8 cellular contexts compared by ENCODE assay signal in genomic region chr4:153643406-153644016, GRCh38. TPM values are rescaled to one million over a fixed set of nuclear protein-coding genes. Genes with fewer than 3 reads are reported as not detected.
A peak's percentile ranks its signal among the peaks of the same experiment; 100 is the strongest.
DNase-seq lines count a peak whose midpoint lies in the region; ATAC-seq and TF ChIP-seq lines count a peak whose summit lies in the region.

No MANE protein-coding gene starts in this region.

- peaks cover 2% of the 10 kb centered on the region for H3K36me3 Mint-ChIP-seq in stimulated activated memory B cell treated with anti-CD40 and anti-IgM and Interleukin-4, amounts not matched to agents 10 μg/mL and 1 μg/mL and 100 μg/mL, for 72 hours

- TF ChIP-seq EP300 in gastroesophageal sphincter (IDR thresholded peaks at IDR 0.05): no peak

- H2AFZ ChIP-seq in SU-DHL-6 (ENCODE audit: low read depth, low read length, severe bottlenecking): peak overlapping the region; percentile 61

- no peaks in the 10 kb centered on the region for H3K9me3 Mint-ChIP-seq in stimulated activated memory B cell treated with anti-CD40 and anti-IgM and Interleukin-4, amounts not matched to agents 10 μg/mL and 1 μg/mL and 100 μg/mL, for 72 hours

- H3K9me2 ChIP-seq in SU-DHL-6 (replicated peaks; ENCODE audit: insufficient read depth, low read length): no peaks in the 10 kb centered on the region

- H3K4me3 ChIP-seq in SU-DHL-6 (ENCODE audit: insufficient read depth, low read length, poor library complexity, severe bottlenecking) (no peak overlapping the region), gastroesophageal sphincter (no peak overlapping the region)

- H3K27ac Mint-ChIP-seq in stimulated activated memory B cell treated with anti-CD40 and anti-IgM and Interleukin-4, amounts not matched to agents 10 μg/mL and 1 μg/mL and 100 μg/mL, for 72 hours: no peak overlapping the region

- H3K9ac ChIP-seq in SU-DHL-6 (ENCODE audit: low read length): no peak overlapping the region

- H3K36me3 ChIP-seq in SU-DHL-6 (ENCODE audit: low read length) (no peaks in the 10 kb centered on the region), gastroesophageal sphincter (no peaks in the 10 kb centered on the region)

- ATAC-seq in GM18508 (IDR thresholded peaks at IDR 0.05; ENCODE audit: insufficient read depth, unreplicated experiment) (peak; percentile 83), HG02870 (IDR thresholded peaks at IDR 0.05; ENCODE audit: unreplicated experiment) (peak; percentile 86), gastroesophageal sphincter (no peak)
- ATAC-seq in stimulated activated memory B cell treated with anti-CD40 and anti-IgM and Interleukin-4, amounts not matched to agents 10 μg/mL and 1 μg/mL and 100 μg/mL, for 72 hours: peak; percentile 88

- H3K4me1 ChIP-seq in gastroesophageal sphincter: no peaks in the 10 kb centered on the region

- H3K9me3 ChIP-seq in SU-DHL-6 (ENCODE audit: insufficient read depth, low read length): no peaks in the 10 kb centered on the region
- H3K9me3 ChIP-seq in gastroesophageal sphincter: peaks cover 0 to 5% (median 0%) of the 10 kb centered on the region in 3 donors

- DNase-seq in Ammon's horn (ENCODE audit: low spot score) (peak; percentile 62), NCI-H1105 (lab: John Stamatoyannopoulos, UW) (peak; percentile 19)
- DNase-seq in activated effector memory CD4-positive, alpha-beta T cell treated with Interleukin-2 at 50 U/mL for 16 hours: no peak

- H3K27ac ChIP-seq in SU-DHL-6 (ENCODE audit: low read depth, low read length) (peak overlapping the region; percentile 28; the same call in 1 of the 2 replicates), gastroesophageal sphincter (no peak overlapping the region)

- H3K27me3 ChIP-seq in SU-DHL-6 (ENCODE audit: low read length) (no peaks in the 10 kb centered on the region), gastroesophageal sphincter (no peaks in the 10 kb centered on the region)

- H3K4me2 ChIP-seq in SU-DHL-6 (ENCODE audit: low read depth, low read length, poor library complexity, severe bottlenecking): peak overlapping the region; percentile 45

- peak; percentile 41 for TF ChIP-seq CTCF in SU-DHL-6 (IDR thresholded peaks at IDR 0.05; ENCODE audit: insufficient read depth, low read length, poor library complexity, severe bottlenecking)
- TF ChIP-seq CTCF in gastroesophageal sphincter (IDR thresholded peaks at IDR 0.05): peak; percentile 8 to 35 (median 22)

- H3K4me3 Mint-ChIP-seq in stimulated activated memory B cell treated with anti-CD40 and anti-IgM and Interleukin-4, amounts not matched to agents 10 μg/mL and 1 μg/mL and 100 μg/mL, for 72 hours: no peak overlapping the region

- WGBS in gastroesophageal sphincter (ENCODE audit: low coverage in 1 of 2), 2 donors: 69 to 73% methylated on average over 4 of the region's 4 CpGs

- peaks cover 26% of the 10 kb centered on the region for H3K4me1 Mint-ChIP-seq in stimulated activated memory B cell treated with anti-CD40 and anti-IgM and Interleukin-4, amounts not matched to agents 10 μg/mL and 1 μg/mL and 100 μg/mL, for 72 hours

- peaks cover 33% of the 10 kb centered on the region for H3F3A ChIP-seq in SU-DHL-6 (ENCODE audit: insufficient read depth)

- no peaks in the 10 kb centered on the region for H3K27me3 Mint-ChIP-seq in stimulated activated memory B cell treated with anti-CD40 and anti-IgM and Interleukin-4, amounts not matched to agents 10 μg/mL and 1 μg/mL and 100 μg/mL, for 72 hours

- no peaks in the 10 kb centered on the region for H3K79me2 ChIP-seq in SU-DHL-6 (ENCODE audit: insufficient read depth, low read length)

- TF ChIP-seq POLR2A in gastroesophageal sphincter (IDR thresholded peaks at IDR 0.05): no peak

- no peaks in the 10 kb centered on the region for H4K20me1 ChIP-seq in SU-DHL-6 (ENCODE audit: low read depth, low read length)

RNA-seq across cellular contexts. Expression of gene TLR2, which starts 40.6 kb away (rescaled TPM):
- 10 to 100 TPM in 2 of 4 donors, 1 to 10 TPM in 2; 4.3 to 30.0 (median 13.7) TPM for total RNA-seq in gastroesophageal sphincter
